8 cellular contexts compared by ENCODE assay signal in genomic region chr19:46265217-46265828, GRCh38. TPM values are rescaled to one million over a fixed set of nuclear protein-coding genes. Genes with fewer than 3 reads are reported as not detected.
DNase-seq lines count a peak whose midpoint lies in the region; ATAC-seq and TF ChIP-seq lines count a peak whose summit lies in the region.

No MANE protein-coding gene starts in this region.

- peaks cover 16% of the 10 kb centered on the region for H3K9me3 ChIP-seq in endodermal cell (ENCODE audit: control insufficient read depth, low read length)

- no peak overlapping the region for H3K4me3 Mint-ChIP-seq in endodermal cell

- DNase-seq in COLO829 (ENCODE audit: low spot score): peak; percentile 78
- peak; percentile 62 for DNase-seq in HPDE6-E6E7 (ENCODE audit: extremely low spot score)
- peak; percentile 58 for DNase-seq in NOMO-1 treated with DMSO at 0.1 percent for 48 hours (lab: John Stamatoyannopoulos, UW; ENCODE audit: unreplicated experiment)
- peak; percentile 44 to 48 for DNase-seq in activated CD8-positive, alpha-beta memory T cell treated with anti-CD3 and anti-CD28 coated beads for 4 hours (ENCODE audit: low read depth in 2 of 2)
- DNase-seq in endodermal cell: peak; percentile 94
- peak; percentile 82 for DNase-seq in midbrain (lab: John Stamatoyannopoulos, UW)
- peak; percentile 39 to 52 for DNase-seq in stimulated activated CD8-positive, alpha-beta memory T cell treated with anti-CD3 and anti-CD28 coated beads, Interleukin-4, amount 100 ng/mL, for 4 hours (ENCODE audit: low read depth in 2 of 2, low spot score in 1 of 2)

- H3K36me3 Mint-ChIP-seq in endodermal cell (ENCODE audit: low read depth): peaks cover 28% of the 10 kb centered on the region

- H3K9me3 Mint-ChIP-seq in endodermal cell: peaks cover 23% of the 10 kb centered on the region

- H3K36me3 ChIP-seq in endodermal cell (ENCODE audit: control insufficient read depth, insufficient read depth, low read length): peaks cover 17% of the 10 kb centered on the region

- H3K9ac ChIP-seq in endodermal cell (ENCODE audit: extremely low read depth, low read length, poor library complexity, severe bottlenecking): no peak overlapping the region

- WGBS in endodermal cell (ENCODE audit: insufficient coverage in 1 of 2, insufficient read length in 1 of 2), 2 experiments: 21 to 34% methylated on average over 7 to 10 of the region's 10 CpGs

- H3K27ac ChIP-seq in endodermal cell (ENCODE audit: low read depth, low read length): no peak overlapping the region

- H3K4me1 Mint-ChIP-seq in endodermal cell: peaks cover 17% of the 10 kb centered on the region

- no peaks in the 10 kb centered on the region for H3K27me3 ChIP-seq in endodermal cell (ENCODE audit: control insufficient read depth, insufficient read depth, low read length, poor library complexity, severe bottlenecking)

- no peak for ATAC-seq in GM19455 (IDR thresholded peaks at IDR 0.05; ENCODE audit: unreplicated experiment)

- TF ChIP-seq CTCF in endodermal cell (conservative IDR thresholded peaks at IDR 0.05): peak; percentile 95

- no peak overlapping the region for H3K27ac Mint-ChIP-seq in endodermal cell

- H3K27me3 Mint-ChIP-seq in endodermal cell (ENCODE audit: insufficient read depth): peaks cover 3% of the 10 kb centered on the region

- no peak overlapping the region for H3K4me3 ChIP-seq in endodermal cell (ENCODE audit: low read length)

- no peaks in the 10 kb centered on the region for H3K4me1 ChIP-seq in endodermal cell (ENCODE audit: control insufficient read depth, insufficient read depth, low read length)

RNA-seq across cellular contexts. Expression of gene HIF3A, which starts 31.5 kb away (rescaled TPM):
- 10 to 100 TPM; 41.6 to 71.9 TPM for total RNA-seq in endodermal cell
- 19.4 TPM for polyA plus RNA-seq in endodermal cell (2013, experiment 1 of 2)
- polyA plus RNA-seq in endodermal cell (2013, experiment 2 of 2): 18.3 TPM

RNA-seq across cellular contexts. Expression of gene IGFL1, which starts 35.8 kb away (rescaled TPM):
- total RNA-seq in endodermal cell: not detected
- not detected for polyA plus RNA-seq in endodermal cell (2013, experiment 1 of 2)
- polyA plus RNA-seq in endodermal cell (2013, experiment 2 of 2): not detected
